23 cellular contexts compared by ENCODE assay signal in genomic region chr3:82493858-82494257, GRCh38.
DNase-seq lines count a peak whose midpoint lies in the region; ATAC-seq and TF ChIP-seq lines count a peak whose summit lies in the region.
"Had no signal": no experiment of that assay in that cellular context is flagged by ENCODE, and none has a peak within 500 bp of the region (broad histone marks: within the 10 kb centered on the region; RNA-seq: fewer than 3 reads in every experiment).

No MANE protein-coding gene starts in this region.

- H3K9ac ChIP-seq in SU-DHL-6 (ENCODE audit: low read length), result no peak overlapping the region
- H3K9ac ChIP-seq: GM23248 had no signal

- intact Hi-C loops in PC-9 (cut with micrococcal nuclease; ENCODE audit: unreplicated experiment), result no loop called here
- intact Hi-C loops in esophagus muscularis mucosa (cut with DNase I), result no loop called here

- no peaks in the 10 kb centered on the region for H3K79me2 ChIP-seq in SU-DHL-6 (ENCODE audit: insufficient read depth, low read length)
- no peaks in the 10 kb centered on the region for H3K79me2 ChIP-seq in PC-9 (ENCODE audit: low read depth)

- H4K20me1 ChIP-seq in SU-DHL-6 (ENCODE audit: low read depth, low read length) (no peaks in the 10 kb centered on the region), PC-9 (ENCODE audit: insufficient read depth) (no peaks in the 10 kb centered on the region)

- CTCF ChIA-PET in PC-9 (lab: Charles Lee), result no interaction called here

- H3K9me2 ChIP-seq in SU-DHL-6 (replicated peaks; ENCODE audit: insufficient read depth, low read length), result no peaks in the 10 kb centered on the region
- H3K9me2 ChIP-seq in PC-9 (ENCODE audit: insufficient read depth), result no peaks in the 10 kb centered on the region

- no peaks in the 10 kb centered on the region for H3K9me3 ChIP-seq in SU-DHL-6 (ENCODE audit: insufficient read depth, low read length)
- no peaks in the 10 kb centered on the region for H3K9me3 ChIP-seq in PC-9 (ENCODE audit: insufficient read depth, low read depth)
- no peaks in the 10 kb centered on the region for H3K9me3 ChIP-seq in esophagus muscularis mucosa

- POLR2A ChIA-PET in PC-9 (lab: Charles Lee; ENCODE audit: unreplicated experiment), result no interaction called here

- H3K4me2 ChIP-seq in SU-DHL-6 (ENCODE audit: low read depth, low read length, poor library complexity, severe bottlenecking), result no peak overlapping the region
- no peak overlapping the region for H3K4me2 ChIP-seq in PC-9

- H3K27me3 ChIP-seq in SU-DHL-6 (ENCODE audit: low read length) (no peaks in the 10 kb centered on the region), PC-9 (ENCODE audit: insufficient read depth, low read depth) (no peaks in the 10 kb centered on the region), esophagus muscularis mucosa (no peaks in the 10 kb centered on the region)

- peak overlapping the region; percentile 31 for H2AFZ ChIP-seq in SU-DHL-6 (ENCODE audit: low read depth, low read length, severe bottlenecking)
- H2AFZ ChIP-seq in PC-9, result no peak overlapping the region
- H2AFZ ChIP-seq: GM23248 had no signal

- DNase-seq in SK-N-DZ (ENCODE audit: low spot score) (no peak), PC-9 (no peak), globus pallidus (ENCODE audit: low spot score) (no peak), esophagus muscularis mucosa (ENCODE audit: extremely low spot score) (no peak)
- DNase-seq: 8988T; C1 segment of cervical spinal cord; CD4-positive, CD25-positive, alpha-beta regulatory T cell; CD8-positive, alpha-beta memory T cell; COR-L47; DMS 273 treated with DMSO at 0.1 percent for 48 hours; DMS53; DND-41; EL; GM23248; H7; HFFc6; IMR-90 had no signal

- ATAC-seq in GM18502 (IDR thresholded peaks at IDR 0.05; ENCODE audit: poor library complexity, unreplicated experiment) (peak; percentile 57), HG02610 (IDR thresholded peaks at IDR 0.05; ENCODE audit: unreplicated experiment) (peak; percentile 60), HG03432 (IDR thresholded peaks at IDR 0.05; ENCODE audit: unreplicated experiment) (peak; percentile 60)
- ATAC-seq: HCT116, K562 had no signal

- no peak for TF ChIP-seq EP300 in esophagus muscularis mucosa (IDR thresholded peaks at IDR 0.05)

- WGBS in esophagus muscularis mucosa, result 87% methylated on average over 2 of the region's 2 CpGs

- H3K27ac ChIP-seq in SU-DHL-6 (ENCODE audit: low read depth, low read length) (no peak overlapping the region), PC-9 (no peak overlapping the region), esophagus muscularis mucosa (replicated peaks in 1 of 4) (no peak overlapping the region)
- H3K27ac ChIP-seq: GM23248 had no signal

- BruUV-seq in PC-9 (replicated peaks; lab: Mats Ljungman, UMichigan), result no TSS peak

- H3F3A ChIP-seq in SU-DHL-6 (ENCODE audit: insufficient read depth) (no peaks in the 10 kb centered on the region), PC-9 (ENCODE audit: insufficient read depth, low read depth) (no peaks in the 10 kb centered on the region)

- no peak for TF ChIP-seq POLR2A in esophagus muscularis mucosa (IDR thresholded peaks at IDR 0.05; ENCODE audit: low read depth)

- no peaks in the 10 kb centered on the region for H3K4me1 ChIP-seq in PC-9 (replicated peaks; ENCODE audit: insufficient read depth)
- H3K4me1 ChIP-seq in esophagus muscularis mucosa, result no peaks in the 10 kb centered on the region

- H3K36me3 ChIP-seq in SU-DHL-6 (ENCODE audit: low read length) (no peaks in the 10 kb centered on the region), PC-9 (ENCODE audit: low read depth) (no peaks in the 10 kb centered on the region), esophagus muscularis mucosa (no peaks in the 10 kb centered on the region)

- TF ChIP-seq CTCF in SU-DHL-6 (IDR thresholded peaks at IDR 0.05; ENCODE audit: insufficient read depth, low read length, poor library complexity, severe bottlenecking) (no peak), PC-9 (conservative IDR thresholded peaks at IDR 0.05) (no peak), esophagus muscularis mucosa (IDR thresholded peaks at IDR 0.05) (no peak)

- H3K4me3 ChIP-seq in SU-DHL-6 (ENCODE audit: insufficient read depth, low read length, poor library complexity, severe bottlenecking) (no peak overlapping the region), PC-9 (no peak overlapping the region), esophagus muscularis mucosa (no peak overlapping the region)
- H3K4me3 ChIP-seq: GM23248, K562 had no signal
